Comparison of ENCODE assay signal across 13 cellular contexts in genomic region chr6:18265787-18266523, GRCh38. TPM values are rescaled to one million over a fixed set of nuclear protein-coding genes. Genes with fewer than 3 reads are reported as not detected.
DNase-seq lines count a peak whose midpoint lies in the region; ATAC-seq and TF ChIP-seq lines count a peak whose summit lies in the region.
"Had no signal": no experiment of that assay in that cellular context is flagged by ENCODE, and none has a peak within 500 bp of the region (broad histone marks: within the 10 kb centered on the region; RNA-seq: fewer than 3 reads in every experiment).

No MANE protein-coding gene starts in this region.

- no peak overlapping the region for H3K4me3 ChIP-seq in heart left ventricle
- no peak overlapping the region for H3K4me3 ChIP-seq in hepatocyte
- no peak overlapping the region for H3K4me3 ChIP-seq in suprapubic skin
- H3K4me3 ChIP-seq: lung had no signal

- no peak overlapping the region for H3K4me2 ChIP-seq in hepatocyte

- H3K27ac ChIP-seq in heart left ventricle (no peak overlapping the region), hepatocyte (no peak overlapping the region), suprapubic skin (no peak overlapping the region)

- peaks cover 2% of the 10 kb centered on the region for H3K36me3 Mint-ChIP-seq in T-helper 17 cell (ENCODE audit: low read depth)

- H3K36me3 ChIP-seq in heart left ventricle (peaks cover 0 to 6% (median 0%) of the 10 kb centered on the region in 9 donors), hepatocyte (replicated peaks; ENCODE audit: insufficient read depth, low read depth) (no peaks in the 10 kb centered on the region), suprapubic skin (no peaks in the 10 kb centered on the region)

- peak overlapping the region; percentile 93 for H3K27ac Mint-ChIP-seq in T-helper 17 cell

- H3K27me3 Mint-ChIP-seq in T-helper 17 cell: no peaks in the 10 kb centered on the region

- TF ChIP-seq CTCF in heart left ventricle (IDR thresholded peaks at IDR 0.05): no peak
- TF ChIP-seq CTCF in hepatocyte (IDR thresholded peaks at IDR 0.05; ENCODE audit: poor library complexity): no peak
- no peak for TF ChIP-seq CTCF in suprapubic skin (IDR thresholded peaks at IDR 0.05)
- no peak for TF ChIP-seq CTCF in omental fat pad (IDR thresholded peaks at IDR 0.05)

- 94 to 98% (median 97%) methylated on average over 13 to 14 of the region's 14 CpGs for WGBS in heart left ventricle, 4 donors
- 90% methylated on average over 14 of the region's 14 CpGs for WGBS in hepatocyte (ENCODE audit: low lambda C conversion rate, missing lambda C conversion rate)
- WGBS in suprapubic skin: 96% methylated on average over 8 of the region's 14 CpGs

- peak overlapping the region; percentile 93 for H3K4me3 Mint-ChIP-seq in T-helper 17 cell

- no peaks in the 10 kb centered on the region for H3K9me3 ChIP-seq in heart left ventricle
- no peaks in the 10 kb centered on the region for H3K9me3 ChIP-seq in T-helper 17 cell (ENCODE audit: control insufficient read depth, low read length, poor library complexity, severe bottlenecking)
- H3K9me3 ChIP-seq in hepatocyte (ENCODE audit: low read depth): no peaks in the 10 kb centered on the region
- H3K9me3 ChIP-seq in suprapubic skin: no peaks in the 10 kb centered on the region

- DNase-seq in left cardiac atrium (peak; percentile 24), heart left ventricle (no peak), T-helper 17 cell (no peak), hepatocyte (ENCODE audit: low spot score) (no peak), NCI-H524 treated with DMSO at 0.1 percent for 48 hours (lab: John Stamatoyannopoulos, UW) (no peak), suprapubic skin (ENCODE audit: low spot score in 2 of 2) (no peak), omental fat pad (ENCODE audit: low spot score) (no peak)
- DNase-seq: effector CD8-positive, alpha-beta T cell; NCI-H1694 treated with DMSO at 0.1 percent for 48 hours; NK-92 treated with Interleukin-12 subunit alpha and Interleukin-12 subunit beta, amount 100 ng/mL, for 24 hours; stimulated activated CD4-positive, alpha-beta T cell treated with anti-CD3 and anti-CD28 coated beads, Interleukin-1b, Interleukin-23, amount 100 ng/mL, for 48 hours had no signal

- ATAC-seq in left cardiac atrium (no peak), heart left ventricle (no peak), T-helper 17 cell (no peak), GM21723 (IDR thresholded peaks at IDR 0.05; ENCODE audit: unreplicated experiment) (no peak), omental fat pad (ENCODE audit: low FRiP score) (no peak)

- H3K9me2 ChIP-seq in hepatocyte (replicated peaks; ENCODE audit: insufficient read depth): no peaks in the 10 kb centered on the region

- H3K4me1 ChIP-seq in heart left ventricle: peaks cover 0 to 30% (median 20%) of the 10 kb centered on the region in 12 donors
- H3K4me1 ChIP-seq in hepatocyte (ENCODE audit: insufficient read depth): peaks cover 9% of the 10 kb centered on the region
- peaks cover 32% of the 10 kb centered on the region for H3K4me1 ChIP-seq in suprapubic skin

- TF ChIP-seq POLR2A in heart left ventricle (IDR thresholded peaks at IDR 0.05): no peak
- TF ChIP-seq POLR2A in suprapubic skin (IDR thresholded peaks at IDR 0.05): no peak

- H3K4me1 Mint-ChIP-seq in T-helper 17 cell: peaks cover 28% of the 10 kb centered on the region

- H4K20me1 ChIP-seq in hepatocyte (ENCODE audit: insufficient read depth, poor library complexity, severe bottlenecking): peaks cover 18% of the 10 kb centered on the region

- TF ChIP-seq EP300 in suprapubic skin (IDR thresholded peaks at IDR 0.05): no peak

- intact Hi-C loops in left cardiac atrium (cut with DNase I): no loop called here
- intact Hi-C loops in heart left ventricle (cut with DNase I): loop anchor here in 1 of 10 donors (2.0 kb wide), 1 partner anchor 121 kb away; the partner anchor contains the start of gene RNF144B

- H3K27me3 ChIP-seq in heart left ventricle: no peaks in the 10 kb centered on the region
- peaks cover 7% of the 10 kb centered on the region for H3K27me3 ChIP-seq in hepatocyte
- H3K27me3 ChIP-seq in suprapubic skin: no peaks in the 10 kb centered on the region

- peaks cover 30% of the 10 kb centered on the region for H3K79me2 ChIP-seq in hepatocyte

- peak overlapping the region; percentile 79 for H2AFZ ChIP-seq in hepatocyte

RNA-seq across cellular contexts. Expression of gene DEK, which starts 1.6 kb away (rescaled TPM):
- 10 to 100 TPM; 72.9 to 87.2 TPM for total RNA-seq in left cardiac atrium
- total RNA-seq in heart left ventricle: 10 to 100 TPM; 41.3 to 83.0 (median 64.7) TPM
- 10 to 100 TPM; 20.9 to 47.2 TPM for polyA plus RNA-seq in heart left ventricle
- 10 to 100 TPM; 70.5 to 73.1 TPM for total RNA-seq in T-helper 17 cell
- 70.8 and 81.3 TPM in 2 replicates for total RNA-seq in hepatocyte
- 39.9 and 61.0 TPM in 2 replicates for polyA plus RNA-seq in hepatocyte
- 10 to 100 TPM; 57.6 to 90.3 (median 64.4) TPM for total RNA-seq in suprapubic skin
- total RNA-seq in omental fat pad: 100 to 1,000 TPM in 2 of 4 donors, 10 to 100 TPM in 2; 68.1 to 106 (median 91.6) TPM
